Comparison of ENCODE assay signal across 1 cellular context in genomic region chr1:22777658-22778057, GRCh38.
TF ChIP-seq lines count a peak whose summit lies in the region.

No MANE protein-coding gene starts in this region.

TF ChIP-seq in H1, 55 proteins besides CTCF, POLR2A, EP300 and RAD21 (continued from another document):
- TF ChIP-seq USF2 (IDR thresholded peaks at IDR 0.05; ENCODE audit: low read length) (no peak), SAP30 (IDR thresholded peaks at IDR 0.05; ENCODE audit: insufficient read depth, insufficient replicate concordance, low read length) (no peak)
